16 cellular contexts compared by ENCODE assay signal in genomic region chr5:100553209-100553608, GRCh38.
"Had no signal": no experiment of that assay in that cellular context is flagged by ENCODE, and none has a peak within 500 bp of the region (broad histone marks: within the 10 kb centered on the region; RNA-seq: fewer than 3 reads in every experiment).

No MANE protein-coding gene starts in this region.

- H3K27me3 ChIP-seq: brain microvascular endothelial cell, dorsolateral prefrontal cortex, tibial artery had no signal

- ATAC-seq: activated CD8-positive, alpha-beta memory T cell treated with anti-CD3 and anti-CD28 coated beads, Interleukin-2, amount 10 ng/mL, durations not matched to agents 7 days and 5 days; left ventricle myocardium superior; stimulated activated naive CD8-positive, alpha-beta T cell treated with anti-CD3 and anti-CD28 coated beads, Interleukin-15, Interleukin-2, amounts not matched to agents 100 U/mL and 50 U/mL, for 24 hours; WTC11 had no signal

- FAIRE-seq: urothelium cell line had no signal

- DNase-seq: activated CD4-positive, alpha-beta memory T cell treated with anti-CD3 and anti-CD28 coated beads, Interleukin-2, amount 10 ng/mL, durations not matched to agents 7 days and 5 days; activated CD4-positive, alpha-beta T cell treated with anti-CD3 and anti-CD28 coated beads for 4 hours; activated CD8-positive, alpha-beta memory T cell treated with anti-CD3 and anti-CD28 coated beads, Interleukin-2, amount 10 ng/mL, durations not matched to agents 7 days and 5 days; activated naive CD8-positive, alpha-beta T cell treated with anti-CD3 and anti-CD28 coated beads for 36 hours; brain microvascular endothelial cell; central memory CD4-positive, alpha-beta T cell; dorsolateral prefrontal cortex; endodermal cell; left ventricle myocardium superior; occipital lobe; posterior cingulate gyrus; stimulated activated naive CD8-positive, alpha-beta T cell treated with anti-CD3 and anti-CD28 coated beads, Interleukin-15, Interleukin-2, amounts not matched to agents 100 U/mL and 50 U/mL, for 24 hours; substantia nigra; tibial artery had no signal

- H3K9me3 ChIP-seq: tibial artery had no signal

- H3K36me3 ChIP-seq: brain microvascular endothelial cell, tibial artery had no signal

- H3K4me3 ChIP-seq: dorsolateral prefrontal cortex, tibial artery had no signal

- H3K4me1 ChIP-seq: tibial artery had no signal

- H3K27ac ChIP-seq: brain microvascular endothelial cell, dorsolateral prefrontal cortex, tibial artery had no signal
